In the genomic region with DNA sequence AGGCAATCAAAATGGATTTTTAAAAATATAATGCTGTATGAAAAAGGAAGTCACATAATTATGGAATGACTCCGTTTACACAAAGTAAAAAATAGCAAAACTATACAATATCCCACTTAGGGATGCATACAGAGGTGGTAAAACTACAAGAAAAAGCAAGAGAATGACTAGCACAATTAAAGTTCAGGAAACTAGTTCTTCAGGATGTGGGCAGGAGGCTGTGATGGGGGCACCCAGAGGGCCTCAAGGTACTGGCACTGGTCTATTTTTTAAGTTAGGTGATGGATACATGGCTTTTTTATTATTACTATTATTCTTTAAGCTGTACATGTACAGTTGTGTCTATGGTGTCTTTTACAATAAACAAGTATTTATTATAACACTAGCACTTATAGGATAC, we compare ENCODE assay signal across 2 cellular contexts.
TF ChIP-seq lines count a peak whose summit lies in the region.

No MANE protein-coding gene starts in this region.

TF ChIP-seq in SK-N-SH, 30 proteins besides CTCF, POLR2A, EP300 and RAD21 (continued from another document):
- no peak for TF ChIP-seq RXRA (IDR thresholded peaks at IDR 0.05; ENCODE audit: borderline replicate concordance, low read depth)
- TF ChIP-seq NFIC (IDR thresholded peaks at IDR 0.05; ENCODE audit: borderline replicate concordance): no peak
- no peak for TF ChIP-seq TAF1 (IDR thresholded peaks at IDR 0.05; ENCODE audit: borderline replicate concordance, low read depth, low read length)
- no peak for TF ChIP-seq TCF12 (IDR thresholded peaks at IDR 0.05)
- no peak for TF ChIP-seq CHD2 (IDR thresholded peaks at IDR 0.05; ENCODE audit: low read length, partially characterized antibody)
- TF ChIP-seq, protein P1, sequence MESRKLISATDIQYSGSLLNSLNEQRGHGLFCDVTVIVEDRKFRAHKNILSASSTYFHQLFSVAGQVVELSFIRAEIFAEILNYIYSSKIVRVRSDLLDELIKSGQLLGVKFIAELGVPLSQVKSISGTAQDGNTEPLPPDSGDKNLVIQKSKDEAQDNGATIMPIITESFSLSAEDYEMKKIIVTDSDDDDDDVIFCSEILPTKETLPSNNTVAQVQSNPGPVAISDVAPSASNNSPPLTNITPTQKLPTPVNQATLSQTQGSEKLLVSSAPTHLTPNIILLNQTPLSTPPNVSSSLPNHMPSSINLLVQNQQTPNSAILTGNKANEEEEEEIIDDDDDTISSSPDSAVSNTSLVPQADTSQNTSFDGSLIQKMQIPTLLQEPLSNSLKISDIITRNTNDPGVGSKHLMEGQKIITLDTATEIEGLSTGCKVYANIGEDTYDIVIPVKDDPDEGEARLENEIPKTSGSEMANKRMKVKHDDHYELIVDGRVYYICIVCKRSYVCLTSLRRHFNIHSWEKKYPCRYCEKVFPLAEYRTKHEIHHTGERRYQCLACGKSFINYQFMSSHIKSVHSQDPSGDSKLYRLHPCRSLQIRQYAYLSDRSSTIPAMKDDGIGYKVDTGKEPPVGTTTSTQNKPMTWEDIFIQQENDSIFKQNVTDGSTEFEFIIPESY (IDR thresholded peaks at IDR 0.05; ENCODE audit: borderline replicate concordance, low read depth): no peak
- TF ChIP-seq IRF3 (IDR thresholded peaks at IDR 0.05; ENCODE audit: low read depth, low read length): no peak
- TF ChIP-seq GABPA (IDR thresholded peaks at IDR 0.05; ENCODE audit: low read depth): no peak
- TF ChIP-seq RCOR1 (IDR thresholded peaks at IDR 0.05; ENCODE audit: low read length): no peak
- TF ChIP-seq, protein P2, sequence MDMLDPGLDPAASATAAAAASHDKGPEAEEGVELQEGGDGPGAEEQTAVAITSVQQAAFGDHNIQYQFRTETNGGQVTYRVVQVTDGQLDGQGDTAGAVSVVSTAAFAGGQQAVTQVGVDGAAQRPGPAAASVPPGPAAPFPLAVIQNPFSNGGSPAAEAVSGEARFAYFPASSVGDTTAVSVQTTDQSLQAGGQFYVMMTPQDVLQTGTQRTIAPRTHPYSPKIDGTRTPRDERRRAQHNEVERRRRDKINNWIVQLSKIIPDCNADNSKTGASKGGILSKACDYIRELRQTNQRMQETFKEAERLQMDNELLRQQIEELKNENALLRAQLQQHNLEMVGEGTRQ (IDR thresholded peaks at IDR 0.05; ENCODE audit: borderline replicate concordance, low read depth, low read length): no peak
- TF ChIP-seq, protein P3, sequence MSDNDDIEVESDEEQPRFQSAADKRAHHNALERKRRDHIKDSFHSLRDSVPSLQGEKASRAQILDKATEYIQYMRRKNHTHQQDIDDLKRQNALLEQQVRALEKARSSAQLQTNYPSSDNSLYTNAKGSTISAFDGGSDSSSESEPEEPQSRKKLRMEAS (IDR thresholded peaks at IDR 0.05; ENCODE audit: low read depth): no peak
- no peak for TF ChIP-seq YY1 (IDR thresholded peaks at IDR 0.05; ENCODE audit: low read depth)

TF ChIP-seq in SK-N-SH treated with all-trans-retinoic acid at 6 μM for 48 hours, 23 proteins besides CTCF, POLR2A, EP300 and RAD21 (continued from another document):
- TF ChIP-seq, protein P4, sequence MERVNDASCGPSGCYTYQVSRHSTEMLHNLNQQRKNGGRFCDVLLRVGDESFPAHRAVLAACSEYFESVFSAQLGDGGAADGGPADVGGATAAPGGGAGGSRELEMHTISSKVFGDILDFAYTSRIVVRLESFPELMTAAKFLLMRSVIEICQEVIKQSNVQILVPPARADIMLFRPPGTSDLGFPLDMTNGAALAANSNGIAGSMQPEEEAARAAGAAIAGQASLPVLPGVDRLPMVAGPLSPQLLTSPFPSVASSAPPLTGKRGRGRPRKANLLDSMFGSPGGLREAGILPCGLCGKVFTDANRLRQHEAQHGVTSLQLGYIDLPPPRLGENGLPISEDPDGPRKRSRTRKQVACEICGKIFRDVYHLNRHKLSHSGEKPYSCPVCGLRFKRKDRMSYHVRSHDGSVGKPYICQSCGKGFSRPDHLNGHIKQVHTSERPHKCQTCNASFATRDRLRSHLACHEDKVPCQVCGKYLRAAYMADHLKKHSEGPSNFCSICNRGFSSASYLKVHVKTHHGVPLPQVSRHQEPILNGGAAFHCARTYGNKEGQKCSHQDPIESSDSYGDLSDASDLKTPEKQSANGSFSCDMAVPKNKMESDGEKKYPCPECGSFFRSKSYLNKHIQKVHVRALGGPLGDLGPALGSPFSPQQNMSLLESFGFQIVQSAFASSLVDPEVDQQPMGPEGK (CRISPR knock-in tag; IDR thresholded peaks at IDR 0.05; ENCODE audit: borderline replicate concordance): no peak
- TF ChIP-seq SNAI2 (CRISPR knock-in tag; IDR thresholded peaks at IDR 0.05): no peak
- TF ChIP-seq TCF4 (CRISPR knock-in tag; IDR thresholded peaks at IDR 0.05; ENCODE audit: borderline replicate concordance): no peak
- no peak for TF ChIP-seq ZNF70 (CRISPR knock-in tag; IDR thresholded peaks at IDR 0.05)
- TF ChIP-seq TOX (CRISPR knock-in tag; IDR thresholded peaks at IDR 0.05; ENCODE audit: borderline replicate concordance): no peak
- no peak for TF ChIP-seq CSRNP3 (CRISPR knock-in tag; IDR thresholded peaks at IDR 0.05)
- TF ChIP-seq ISL1 (CRISPR knock-in tag; IDR thresholded peaks at IDR 0.05): no peak
- TF ChIP-seq POU6F1 (CRISPR knock-in tag; IDR thresholded peaks at IDR 0.05; ENCODE audit: borderline replicate concordance, low read depth): no peak
- TF ChIP-seq CSDC2 (CRISPR knock-in tag; IDR thresholded peaks at IDR 0.05): no peak
- TF ChIP-seq ZNF8 (CRISPR knock-in tag; IDR thresholded peaks at IDR 0.05): no peak
- TF ChIP-seq PPARA (CRISPR knock-in tag; IDR thresholded peaks at IDR 0.05; ENCODE audit: borderline replicate concordance): no peak
- TF ChIP-seq ZNF565 (CRISPR knock-in tag; conservative IDR thresholded peaks at IDR 0.05; ENCODE audit: low read depth): no peak
- TF ChIP-seq BACH2 (CRISPR knock-in tag; IDR thresholded peaks at IDR 0.05; ENCODE audit: borderline replicate concordance): no peak
